Comparison of ENCODE assay signal across 8 cellular contexts in the genomic region with DNA sequence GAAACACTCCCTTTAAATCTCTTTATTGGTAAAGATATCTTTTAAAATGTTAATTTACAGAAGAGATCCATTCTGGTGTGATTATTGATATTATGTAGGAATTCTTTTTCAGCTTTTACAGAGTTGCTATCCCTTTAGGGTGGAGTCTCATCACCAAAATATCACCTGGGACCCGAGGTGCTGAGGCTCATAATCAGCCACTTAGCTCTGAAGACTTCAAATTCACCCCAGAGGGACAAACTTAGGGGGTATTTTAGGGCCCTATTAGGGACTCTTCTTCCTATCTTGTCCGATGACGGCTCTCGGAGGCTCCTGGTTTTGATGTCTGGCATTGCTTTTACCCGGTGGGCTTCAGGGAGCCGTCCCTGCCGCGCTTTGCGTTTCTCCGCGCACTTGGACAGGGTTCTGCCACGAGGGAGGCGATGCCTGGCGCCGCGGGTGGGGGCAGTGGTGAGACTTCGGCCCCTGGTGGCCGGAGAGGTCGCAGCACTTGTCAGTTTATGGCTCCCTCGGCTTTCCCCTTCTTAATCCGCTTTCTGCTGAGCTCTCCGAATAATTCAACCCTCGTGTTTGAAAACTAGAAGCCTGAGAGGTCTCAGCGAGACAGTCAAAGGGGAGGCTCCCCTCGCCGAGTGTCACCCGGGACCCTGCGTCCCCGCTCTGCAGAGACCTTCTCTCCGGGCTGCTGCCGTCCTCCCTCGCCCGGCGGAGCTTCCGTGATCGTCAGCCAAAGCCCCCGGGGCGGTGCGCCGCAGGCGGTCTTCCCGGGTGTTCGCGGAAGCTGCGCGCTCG. TPM values are rescaled to one million over a fixed set of nuclear protein-coding genes. Genes with fewer than 3 reads are reported as not detected.
DNase-seq lines count a peak whose midpoint lies in the region; ATAC-seq and TF ChIP-seq lines count a peak whose summit lies in the region.

No MANE protein-coding gene starts in this region.

- in situ Hi-C loops in SK-MEL-5 (cut with HindIII; ENCODE audit: low pct_unique_long_range_greater_than_20kb, low sequenced_read_pairs): no loop called here

- DNase-seq in CMK (ENCODE audit: low read depth) (peak; percentile 31), SK-MEL-5 (ENCODE audit: low read depth, low spot score) (peak; percentile 80), head of caudate nucleus (peak; percentile 43 to 86 (median 71)), ovary (peak; percentile 23 to 66 (median 30))
- peak; percentile 75 for DNase-seq in activated naive CD4-positive, alpha-beta T cell treated with anti-CD3 and anti-CD28 coated beads, Interleukin-2, amount 10 ng/mL, durations not matched to agents 7 days and 5 days

- H3K27ac ChIP-seq in ovary (no peak overlapping the region), thymus (ENCODE audit: low read depth) (peak overlapping the region; percentile 77)

- intact Hi-C loops in head of caudate nucleus (cut with DNase I) (no loop called here), ovary (cut with DNase I) (no loop called here)

- no peak overlapping the region for H3K27ac Mint-ChIP-seq in activated naive CD4-positive, alpha-beta T cell treated with anti-CD3 and anti-CD28 coated beads, Interleukin-2, amount 10 ng/mL, durations not matched to agents 7 days and 5 days

- no peaks in the 10 kb centered on the region for H3K9me3 Mint-ChIP-seq in activated naive CD4-positive, alpha-beta T cell treated with anti-CD3 and anti-CD28 coated beads, Interleukin-2, amount 10 ng/mL, durations not matched to agents 7 days and 5 days

- WGBS in ovary, 3 donors: 0 to 1% (median 1%) methylated on average over 44 to 47 of the region's 47 CpGs
- WGBS in thymus: under 1% methylated on average over 47 of the region's 47 CpGs

- H3K27me3 Mint-ChIP-seq in activated naive CD4-positive, alpha-beta T cell treated with anti-CD3 and anti-CD28 coated beads, Interleukin-2, amount 10 ng/mL, durations not matched to agents 7 days and 5 days: peaks cover 57% of the 10 kb centered on the region

- H3K9me3 ChIP-seq in ovary (no peaks in the 10 kb centered on the region), thymus (ENCODE audit: control insufficient read depth) (no peaks in the 10 kb centered on the region)

- H3K4me3 Mint-ChIP-seq in activated naive CD4-positive, alpha-beta T cell treated with anti-CD3 and anti-CD28 coated beads, Interleukin-2, amount 10 ng/mL, durations not matched to agents 7 days and 5 days: peak overlapping the region; percentile 77

- CTCF ChIA-PET in activated naive CD4-positive, alpha-beta T cell treated with anti-CD3 and anti-CD28 coated beads, Interleukin-2, amount 10 ng/mL, durations not matched to agents 7 days and 5 days (lab: Charles Lee): interaction anchor here (1.0 to 2.5 kb wide), 18 partner anchors 8 to 927 kb away, joined by 3 to 32 read pairs (median 6); a partner anchor contains a TSS

- no peak for TF ChIP-seq POLR2A in ovary (IDR thresholded peaks at IDR 0.05)

- no peaks in the 10 kb centered on the region for H3K36me3 Mint-ChIP-seq in activated naive CD4-positive, alpha-beta T cell treated with anti-CD3 and anti-CD28 coated beads, Interleukin-2, amount 10 ng/mL, durations not matched to agents 7 days and 5 days

- H3K4me3 ChIP-seq in ovary (peak overlapping the region; percentile 46), thymus (ENCODE audit: low read length) (peak overlapping the region; percentile 83)

- H3K4me1 Mint-ChIP-seq in activated naive CD4-positive, alpha-beta T cell treated with anti-CD3 and anti-CD28 coated beads, Interleukin-2, amount 10 ng/mL, durations not matched to agents 7 days and 5 days: peaks cover 5% of the 10 kb centered on the region

- no peak for TF ChIP-seq EP300 in ovary (IDR thresholded peaks at IDR 0.05)

- ATAC-seq in GM19351 (IDR thresholded peaks at IDR 0.05; ENCODE audit: unreplicated experiment) (peak; percentile 99), HG03457 (IDR thresholded peaks at IDR 0.05; ENCODE audit: unreplicated experiment) (peak; percentile 97)

- H3K4me1 ChIP-seq in ovary (ENCODE audit: insufficient read depth) (no peaks in the 10 kb centered on the region), thymus (ENCODE audit: control insufficient read depth, insufficient read depth, low read length) (peaks cover 3% of the 10 kb centered on the region)

- H3K36me3 ChIP-seq in ovary (no peaks in the 10 kb centered on the region), thymus (ENCODE audit: control insufficient read depth, insufficient read depth) (no peaks in the 10 kb centered on the region)

- TF ChIP-seq CTCF in ovary (IDR thresholded peaks at IDR 0.05): peak; percentile 18 to 48 (median 39)

- H3K27me3 ChIP-seq in ovary (no peaks in the 10 kb centered on the region), thymus (ENCODE audit: control insufficient read depth, insufficient read depth) (peaks cover 4% of the 10 kb centered on the region)

RNA-seq across cellular contexts. Expression of a gene that starts 27.8 kb away (rescaled TPM):
- total RNA-seq in SK-MEL-5 (2014; rRNA removed; shearing (Covaris generic)): 1.0 and 1.2 TPM in 2 replicates
- 1.2 and 2.0 TPM in 2 replicates for polyA plus RNA-seq in SK-MEL-5 (2015; cell fraction: cytosol; rRNA removed)
- 4.0 and 6.3 TPM in 2 replicates for polyA plus RNA-seq in SK-MEL-5 (2015; cell fraction: nucleus; rRNA removed)
- total RNA-seq in ovary: 1 to 10 TPM in 6 of 7 donors, under 1 TPM in 1; 0.96 to 4.9 (median 3.6) TPM
- polyA plus RNA-seq in ovary (1 to 10 TPM; 2.4 to 3.9 TPM), thymus (3.8 TPM)

Comparison
In these comparisons a context has a peak if more than half of its experiments do, and no peak if none do; other contexts are left out.
1. DNase-seq: peak in every context shown above with its lines; median percentile 80 in SK-MEL-5; 75 in activated naive CD4-positive, alpha-beta T cell treated with anti-CD3 and anti-CD28 coated beads, Interleukin-2, amount 10 ng/mL, durations not matched to agents 7 days and 5 days; 71 in head of caudate nucleus; 31 in CMK; 30 in ovary.